1 cellular context compared by ENCODE assay signal in the genomic region with DNA sequence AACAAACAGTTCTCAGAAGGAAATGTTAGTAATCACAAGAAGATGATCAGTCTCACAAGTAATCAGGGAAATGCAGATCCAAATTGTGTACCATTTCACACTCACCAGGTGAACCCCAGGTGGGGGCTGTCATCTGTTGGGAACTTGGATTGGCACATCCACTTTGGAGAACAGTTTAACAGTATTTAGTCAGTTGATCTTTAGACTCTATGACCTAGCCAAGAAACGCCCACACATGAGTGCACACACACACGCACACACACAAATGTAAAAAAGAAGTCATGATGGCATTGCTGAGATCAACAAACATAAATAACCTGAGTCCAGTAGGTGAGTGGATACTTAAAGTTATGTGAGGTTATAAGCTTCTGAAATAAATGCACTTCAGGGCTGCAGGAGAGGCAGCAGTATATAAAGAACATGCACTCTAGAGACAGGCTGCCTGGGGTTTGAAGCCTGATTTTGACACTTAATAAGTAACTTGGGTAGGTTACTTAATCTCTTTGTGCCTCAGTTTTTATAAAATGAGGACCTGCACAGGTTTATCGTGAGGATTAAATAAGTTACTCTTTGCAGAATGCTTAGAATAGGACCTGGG.
TF ChIP-seq lines count a peak whose summit lies in the region.

No MANE protein-coding gene starts in this region.

TF ChIP-seq in HepG2, 621 proteins besides CTCF, POLR2A, EP300 and RAD21 (continued from another document):
- TF ChIP-seq JARID2 (CRISPR knock-in tag; IDR thresholded peaks at IDR 0.05; ENCODE audit: insufficient replicate concordance) (no peak), FOSL2 (CRISPR knock-in tag; IDR thresholded peaks at IDR 0.05) (0 out of 2 replicates have a peak, but pooled peaks have one; percentile 13), BCL6 (CRISPR knock-in tag; IDR thresholded peaks at IDR 0.05) (0 out of 2 replicates have a peak, but pooled peaks have one; percentile 9), ZNF143 (CRISPR knock-in tag; IDR thresholded peaks at IDR 0.05) (no peak), PCBP1 (IDR thresholded peaks at IDR 0.05; ENCODE audit: borderline replicate concordance, low read depth, low read length) (no peak), ZNF12 (CRISPR knock-in tag; IDR thresholded peaks at IDR 0.05) (no peak), ZNF737 (CRISPR knock-in tag; IDR thresholded peaks at IDR 0.05; ENCODE audit: borderline replicate concordance) (no peak)
- TF ChIP-seq, protein P1, sequence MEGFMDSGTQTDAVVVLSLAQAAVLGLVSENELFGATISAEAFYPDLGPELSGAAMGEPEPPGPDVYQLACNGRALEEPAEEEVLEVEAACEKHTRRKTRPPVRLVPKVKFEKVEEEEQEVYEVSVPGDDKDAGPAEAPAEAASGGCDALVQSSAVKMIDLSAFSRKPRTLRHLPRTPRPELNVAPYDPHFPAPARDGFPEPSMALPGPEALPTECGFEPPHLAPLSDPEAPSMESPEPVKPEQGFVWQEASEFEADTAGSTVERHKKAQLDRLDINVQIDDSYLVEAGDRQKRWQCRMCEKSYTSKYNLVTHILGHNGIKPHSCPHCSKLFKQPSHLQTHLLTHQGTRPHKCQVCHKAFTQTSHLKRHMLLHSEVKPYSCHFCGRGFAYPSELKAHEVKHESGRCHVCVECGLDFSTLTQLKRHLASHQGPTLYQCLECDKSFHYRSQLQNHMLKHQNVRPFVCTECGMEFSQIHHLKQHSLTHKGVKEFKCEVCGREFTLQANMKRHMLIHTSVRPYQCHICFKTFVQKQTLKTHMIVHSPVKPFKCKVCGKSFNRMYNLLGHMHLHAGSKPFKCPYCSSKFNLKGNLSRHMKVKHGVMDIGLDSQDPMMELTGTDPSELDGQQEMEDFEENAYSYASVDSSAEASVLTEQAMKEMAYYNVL (CRISPR knock-in tag; IDR thresholded peaks at IDR 0.05; ENCODE audit: borderline replicate concordance) = no peak
TF ChIP-seq in HepG2: peak in this region for 17.
